ENCODE assay signal across 23 cellular contexts in the genomic region with DNA sequence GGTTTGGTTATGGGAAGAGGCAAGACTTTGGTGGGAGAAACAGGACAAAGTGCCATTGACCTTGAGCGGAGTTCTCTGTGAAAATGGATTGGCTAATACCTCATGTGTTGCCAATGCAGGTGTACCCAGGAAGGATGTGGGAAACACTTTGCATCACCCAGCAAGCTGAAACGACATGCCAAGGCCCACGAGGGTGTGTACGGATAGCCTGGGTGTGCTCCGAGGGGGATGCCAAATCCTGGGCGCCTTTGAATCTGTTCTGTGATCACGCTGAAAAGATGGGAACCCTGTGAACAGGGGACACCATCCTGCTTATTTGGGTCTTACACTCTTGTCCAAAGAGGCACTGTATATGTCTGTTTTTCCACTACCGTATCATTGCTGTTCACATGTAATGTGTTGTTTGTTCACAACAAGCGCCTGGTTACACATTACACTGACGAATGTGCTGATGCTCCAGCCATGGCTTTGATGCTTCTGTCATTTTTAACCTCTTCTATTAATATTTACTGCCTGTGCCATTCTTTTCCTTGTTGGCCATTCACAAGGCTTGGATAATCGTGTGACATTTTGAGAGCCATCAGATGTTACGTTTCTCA. TPM values are rescaled to one million over a fixed set of nuclear protein-coding genes. Genes with fewer than 3 reads are reported as not detected.
A peak's percentile ranks its signal among the peaks of the same experiment; 100 is the strongest.
DNase-seq lines count a peak whose midpoint lies in the region; ATAC-seq and TF ChIP-seq lines count a peak whose summit lies in the region.
"Had no signal": no experiment of that assay in that cellular context is flagged by ENCODE, and none has a peak within 500 bp of the region (broad histone marks: within the 10 kb centered on the region; RNA-seq: fewer than 3 reads in every experiment).

No MANE protein-coding gene starts in this region.

- no peak for TF ChIP-seq CTCF in CD8-positive, alpha-beta T cell (IDR thresholded peaks at IDR 0.05)

- no peaks in the 10 kb centered on the region for H3K9me3 ChIP-seq in CD8-positive, alpha-beta T cell (ENCODE audit: low read length)
- H3K9me3 ChIP-seq: A549, BE2C, body of pancreas, heart left ventricle, Peyer's patch, SJCRH30 had no signal

- ATAC-seq in CD8-positive, alpha-beta T cell, result peak; percentile 80
- ATAC-seq in activated CD8-positive, alpha-beta T cell treated with anti-CD3 and anti-CD28 coated beads, Interleukin-2, amount 10 ng/mL, durations not matched to agents 7 days and 5 days, result no peak
- peak; percentile 46 for ATAC-seq in left lobe of liver
- ATAC-seq in HG02852 (IDR thresholded peaks at IDR 0.05; ENCODE audit: unreplicated experiment), result no peak
- ATAC-seq: A549, body of pancreas, GM12878, left cardiac atrium had no signal

- H3K4me1 ChIP-seq in CD8-positive, alpha-beta T cell (ENCODE audit: insufficient read depth, low read length), result peaks cover 41% of the 10 kb centered on the region
- H3K4me1 ChIP-seq: A549, BE2C, Peyer's patch had no signal

- no peaks in the 10 kb centered on the region for H3K27me3 ChIP-seq in CD8-positive, alpha-beta T cell (ENCODE audit: insufficient read depth, low read length)
- H3K27me3 ChIP-seq: BE2C, body of pancreas, heart left ventricle, Peyer's patch, SJCRH30 had no signal

- no peaks in the 10 kb centered on the region for H3K27me3 Mint-ChIP-seq in activated T-cell treated with anti-CD3 and anti-CD28 coated beads, Interleukin-2, amount 50 U/mL, for 24 hours
- no peaks in the 10 kb centered on the region for H3K27me3 Mint-ChIP-seq in CD8-positive, alpha-beta T cell (ENCODE audit: low read depth)
- no peaks in the 10 kb centered on the region for H3K27me3 Mint-ChIP-seq in activated CD8-positive, alpha-beta T cell treated with anti-CD3 and anti-CD28 coated beads, Interleukin-2, amount 10 ng/mL, durations not matched to agents 7 days and 5 days (ENCODE audit: low read depth)

- peak overlapping the region; percentile 87 for H3K27ac Mint-ChIP-seq in activated T-cell treated with anti-CD3 and anti-CD28 coated beads, Interleukin-2, amount 50 U/mL, for 24 hours
- peak overlapping the region; percentile 90 for H3K27ac Mint-ChIP-seq in CD8-positive, alpha-beta T cell
- peak overlapping the region; percentile 30 for H3K27ac Mint-ChIP-seq in activated CD8-positive, alpha-beta T cell treated with anti-CD3 and anti-CD28 coated beads, Interleukin-2, amount 10 ng/mL, durations not matched to agents 7 days and 5 days

- intact Hi-C loops in CD8-positive, alpha-beta T cell (cut with DNase I, micrococcal nuclease), result loop anchor here in 1 of 2 experiments (10.0 kb wide), 1 partner anchor 1282 kb away; a partner anchor contains a TSS

- POLR2A ChIA-PET in CD8-positive, alpha-beta T cell (lab: Charles Lee), result interaction anchor here (1.0 to 2.6 kb wide), 5 partner anchors 8 to 19 kb away, joined by 3 to 11 read pairs (median 6); a partner anchor contains a TSS
- POLR2A ChIA-PET in activated CD8-positive, alpha-beta T cell treated with anti-CD3 and anti-CD28 coated beads, Interleukin-2, amount 10 ng/mL, durations not matched to agents 7 days and 5 days (lab: Charles Lee), result interaction anchor here (2.0 kb wide), 1 partner anchor 13 kb away, joined by 5 read pairs; no protein-coding TSS in a partner anchor

- peaks cover 60% of the 10 kb centered on the region for H3K4me1 Mint-ChIP-seq in activated T-cell treated with anti-CD3 and anti-CD28 coated beads, Interleukin-2, amount 50 U/mL, for 24 hours (ENCODE audit: low read depth)
- H3K4me1 Mint-ChIP-seq in CD8-positive, alpha-beta T cell (ENCODE audit: low read depth), result peaks cover 54% of the 10 kb centered on the region
- peaks cover 39% of the 10 kb centered on the region for H3K4me1 Mint-ChIP-seq in activated CD8-positive, alpha-beta T cell treated with anti-CD3 and anti-CD28 coated beads, Interleukin-2, amount 10 ng/mL, durations not matched to agents 7 days and 5 days (ENCODE audit: low read depth)

- peak overlapping the region; percentile 27 for H3K27ac ChIP-seq in CD8-positive, alpha-beta T cell (ENCODE audit: low read depth, low read length)
- H3K27ac ChIP-seq: A549, body of pancreas, heart left ventricle, Peyer's patch, SJCRH30 had no signal

- no peak for DNase-seq in activated T-cell treated with anti-CD3 and anti-CD28 coated beads, Interleukin-2, amount 50 U/mL, for 24 hours
- DNase-seq in activated T-cell treated with anti-CD3 and anti-CD28 coated beads, Interleukin-2, amount 50 U/mL, for 48 hours, result no peak
- peak in 2 of 7 experiments; percentile 53 to 60 for DNase-seq in CD8-positive, alpha-beta T cell
- no peak for DNase-seq in activated CD8-positive, alpha-beta T cell treated with anti-CD3 and anti-CD28 coated beads, Interleukin-2, amount 10 ng/mL, durations not matched to agents 7 days and 5 days
- DNase-seq in left lobe of liver (ENCODE audit: low spot score), result no peak
- DNase-seq in hepatic stellate cell (ENCODE audit: low spot score), result no peak
- DNase-seq in HPDE6-E6E7 (ENCODE audit: extremely low spot score), result no peak
- DNase-seq: activated CD4-positive, alpha-beta T cell treated with anti-CD3 and anti-CD28 coated beads, Interleukin-2, amount 50 U/mL, for 1 hour; activated T-cell treated with anti-CD3 and anti-CD28 coated beads for 4 hours; BE2C; body of pancreas; erythroblast; H7; heart left ventricle; Kasumi-1; left cardiac atrium; NCI-H1694 treated with DMSO at 0.1 percent for 48 hours; NCI-H526; Peyer's patch; SJCRH30 had no signal

- H3K4me3 Mint-ChIP-seq in activated T-cell treated with anti-CD3 and anti-CD28 coated beads, Interleukin-2, amount 50 U/mL, for 24 hours, result no peak overlapping the region
- peak overlapping the region; percentile 33 for H3K4me3 Mint-ChIP-seq in CD8-positive, alpha-beta T cell
- no peak overlapping the region for H3K4me3 Mint-ChIP-seq in activated CD8-positive, alpha-beta T cell treated with anti-CD3 and anti-CD28 coated beads, Interleukin-2, amount 10 ng/mL, durations not matched to agents 7 days and 5 days

- CTCF ChIA-PET in CD8-positive, alpha-beta T cell (lab: Charles Lee), result interaction anchor here (1.2 kb wide), 1 partner anchor 18 kb away, joined by 3 read pairs; a partner anchor contains a TSS
- CTCF ChIA-PET in activated CD8-positive, alpha-beta T cell treated with anti-CD3 and anti-CD28 coated beads, Interleukin-2, amount 10 ng/mL, durations not matched to agents 7 days and 5 days (lab: Charles Lee), result no interaction called here

- no peaks in the 10 kb centered on the region for H3K9me3 Mint-ChIP-seq in activated T-cell treated with anti-CD3 and anti-CD28 coated beads, Interleukin-2, amount 50 U/mL, for 24 hours
- H3K9me3 Mint-ChIP-seq in CD8-positive, alpha-beta T cell, result no peaks in the 10 kb centered on the region
- H3K9me3 Mint-ChIP-seq in activated CD8-positive, alpha-beta T cell treated with anti-CD3 and anti-CD28 coated beads, Interleukin-2, amount 10 ng/mL, durations not matched to agents 7 days and 5 days (ENCODE audit: insufficient read depth), result no peaks in the 10 kb centered on the region

- peaks cover 97% of the 10 kb centered on the region for H3K36me3 Mint-ChIP-seq in activated T-cell treated with anti-CD3 and anti-CD28 coated beads, Interleukin-2, amount 50 U/mL, for 24 hours (ENCODE audit: low read depth)
- peaks cover 85% of the 10 kb centered on the region for H3K36me3 Mint-ChIP-seq in CD8-positive, alpha-beta T cell
- H3K36me3 Mint-ChIP-seq in activated CD8-positive, alpha-beta T cell treated with anti-CD3 and anti-CD28 coated beads, Interleukin-2, amount 10 ng/mL, durations not matched to agents 7 days and 5 days (ENCODE audit: low read depth), result peaks cover 74% of the 10 kb centered on the region

- no peak overlapping the region for H3K4me3 ChIP-seq in CD8-positive, alpha-beta T cell (ENCODE audit: low read depth, low read length)
- H3K4me3 ChIP-seq: A549, body of pancreas, GM12878, heart left ventricle, Peyer's patch, SJCRH30 had no signal

- H3K36me3 ChIP-seq in CD8-positive, alpha-beta T cell (ENCODE audit: insufficient read depth, low read length), result peaks cover 68% of the 10 kb centered on the region

RNA-seq across cellular contexts. Expression of a gene that starts 8.3 kb away (rescaled TPM):
- total RNA-seq in CD8-positive, alpha-beta T cell, result 100 to 1,000 TPM; 157 TPM
- 100 to 1,000 TPM; 227 to 233 TPM for total RNA-seq in activated CD8-positive, alpha-beta T cell treated with anti-CD3 and anti-CD28 coated beads, Interleukin-2, amount 10 ng/mL, durations not matched to agents 7 days and 5 days
- total RNA-seq in left lobe of liver, result 64.5 TPM

RNA-seq across cellular contexts. Expression of a gene that starts 17.7 kb away (rescaled TPM):
- total RNA-seq in CD8-positive, alpha-beta T cell, result 10 to 100 TPM; 12.7 to 13.0 TPM
- total RNA-seq in activated CD8-positive, alpha-beta T cell treated with anti-CD3 and anti-CD28 coated beads, Interleukin-2, amount 10 ng/mL, durations not matched to agents 7 days and 5 days, result 10 to 100 TPM; 39.9 to 44.7 TPM
- 24.0 TPM for total RNA-seq in left lobe of liver

Comparison
In these comparisons a context has a peak if more than half of its experiments do, and no peak if none do; other contexts are left out.
1. H3K27ac Mint-ChIP-seq: peak in every context shown above with its lines; median percentile 90 in CD8-positive, alpha-beta T cell; 87 in activated T-cell treated with anti-CD3 and anti-CD28 coated beads, Interleukin-2, amount 50 U/mL, for 24 hours; 30 in activated CD8-positive, alpha-beta T cell treated with anti-CD3 and anti-CD28 coated beads, Interleukin-2, amount 10 ng/mL, durations not matched to agents 7 days and 5 days.
2. ATAC-seq: peak in CD8-positive, alpha-beta T cell (single experiment) and left lobe of liver (single experiment); none in activated CD8-positive, alpha-beta T cell treated with anti-CD3 and anti-CD28 coated beads, Interleukin-2, amount 10 ng/mL, durations not matched to agents 7 days and 5 days (single experiment) and HG02852 (single experiment).